ENCODE assay signal across 23 cellular contexts in genomic region chr7:27128034-27128433, GRCh38. TPM values are rescaled to one million over a fixed set of nuclear protein-coding genes. Genes with fewer than 3 reads are reported as not detected.
DNase-seq lines count a peak whose midpoint lies in the region; ATAC-seq, FAIRE-seq and TF ChIP-seq lines count a peak whose summit lies in the region.
"Had no signal": no experiment of that assay in that cellular context is flagged by ENCODE, and none has a peak within 500 bp of the region (broad histone marks: within the 10 kb centered on the region; RNA-seq: fewer than 3 reads in every experiment).

No MANE protein-coding gene starts in this region.

- H2BK5ac ChIP-seq in H1 (ENCODE audit: low read depth, low read length) = no peak overlapping the region

- no peaks in the 10 kb centered on the region for H3K79me2 ChIP-seq in H1 (ENCODE audit: control insufficient read depth in 1 of 2, insufficient read depth in 2 of 2, low read length in 2 of 2)

- H4K91ac ChIP-seq in H1 (replicated peaks; ENCODE audit: insufficient read length, low read length) = no peak overlapping the region

- H2BK15ac ChIP-seq in H1 (ENCODE audit: low read length) = no peak overlapping the region

- H4K8ac ChIP-seq in H1 (ENCODE audit: extremely low read depth, insufficient read depth, low read length) = no peak overlapping the region

- FAIRE-seq in H1 (lab: Jason Lieb, UNC) = no peak
- FAIRE-seq: GM18507 had no signal

- peaks cover 0 to 3% of the 10 kb centered on the region in 2 donors for H3K4me1 Mint-ChIP-seq in natural killer cell treated with Interleukin-12 subunit alpha and Interleukin-12 subunit beta and Interleukin-15 and Interleukin-18, amount 100 ng/mL, for 72 hours (ENCODE audit: low read depth in 2 of 2)
- H3K4me1 Mint-ChIP-seq: activated naive CD4-positive, alpha-beta T cell treated with anti-CD3 and anti-CD28 coated beads, Interleukin-2, amount 50 U/mL, for 24 hours had no signal

- DNase-seq in LHCN-M2 (ENCODE audit: low read depth) (peak; percentile 76), H1 (ENCODE audit: low read depth in 1 of 2, low spot score in 2 of 2) (no peak), transverse colon (no peak), mucosa of gallbladder (ENCODE audit: low spot score) (no peak)
- DNase-seq in activated effector memory CD4-positive, alpha-beta T cell treated with Interleukin-2 at 50 U/mL for 16 hours = no peak
- DNase-seq in natural killer cell treated with Interleukin-12 subunit alpha and Interleukin-12 subunit beta and Interleukin-15 and Interleukin-18, amount 100 ng/mL, for 72 hours (ENCODE audit: low spot score) = no peak
- DNase-seq: activated CD4-positive, alpha-beta T cell treated with anti-CD3 and anti-CD28 coated beads, Interleukin-2, amount 50 U/mL, for 1 hour; caudate nucleus; effector memory CD8-positive, alpha-beta T cell; foreskin fibroblast; Karpas-422; left cardiac atrium; NCI-H1105 treated with DMSO at 0.1 percent for 48 hours; NCI-H2171 treated with DMSO at 0.1 percent for 48 hours; NCI-H748 treated with DMSO at 0.1 percent for 48 hours; spleen; tibial artery had no signal

- peaks cover 24 to 50% of the 10 kb centered on the region in 2 donors for H3K27me3 Mint-ChIP-seq in natural killer cell treated with Interleukin-12 subunit alpha and Interleukin-12 subunit beta and Interleukin-15 and Interleukin-18, amount 100 ng/mL, for 72 hours

- POLR2A ChIA-PET in H1 (lab: Charles Lee; ENCODE audit: partially characterized antibody) = no interaction called here

- no peak overlapping the region for H3K4me2 ChIP-seq in H1 (ENCODE audit: insufficient read depth in 1 of 2, low read depth in 2 of 2, low read length in 2 of 2)
- H3K4me2 ChIP-seq: BLaER1 had no signal

- H2BK120ac ChIP-seq in H1 (replicated peaks; ENCODE audit: low read depth, low read length) = no peak overlapping the region

- H3K23ac ChIP-seq in H1 (ENCODE audit: insufficient read length) = no peak overlapping the region

- no peaks in the 10 kb centered on the region for H3K9me3 Mint-ChIP-seq in natural killer cell treated with Interleukin-12 subunit alpha and Interleukin-12 subunit beta and Interleukin-15 and Interleukin-18, amount 100 ng/mL, for 72 hours
- H3K9me3 Mint-ChIP-seq: activated naive CD4-positive, alpha-beta T cell treated with anti-CD3 and anti-CD28 coated beads, Interleukin-2, amount 50 U/mL, for 24 hours; effector memory CD8-positive, alpha-beta T cell had no signal

- H3K79me1 ChIP-seq in H1 (ENCODE audit: low read depth, low read length) = no peaks in the 10 kb centered on the region

- no peak overlapping the region for H3K4me3 Mint-ChIP-seq in natural killer cell treated with Interleukin-12 subunit alpha and Interleukin-12 subunit beta and Interleukin-15 and Interleukin-18, amount 100 ng/mL, for 72 hours
- H3K4me3 Mint-ChIP-seq: activated naive CD4-positive, alpha-beta T cell treated with anti-CD3 and anti-CD28 coated beads, Interleukin-2, amount 50 U/mL, for 24 hours had no signal

- CTCF ChIA-PET in H1 (lab: Charles Lee; ENCODE audit: partially characterized antibody) = interaction anchor here (0.9 to 2.3 kb wide), 7 partner anchors 8 to 33 kb away, joined by 3 to 10 read pairs (median 4); partner anchors contain the start of gene HOXA5

- no peak overlapping the region for H2BK20ac ChIP-seq in H1 (ENCODE audit: low read length)

- no peak overlapping the region for H2BK12ac ChIP-seq in H1 (ENCODE audit: low read depth, low read length)

- no peak overlapping the region for H2AK5ac ChIP-seq in H1 (ENCODE audit: low read depth, low read length)

- TF ChIP-seq RAD21 in H1 (IDR thresholded peaks at IDR 0.05 in 1 of 2, conservative IDR thresholded peaks at IDR 0.05 in 1 of 2; ENCODE audit: low read depth in 2 of 2, low read length in 2 of 2) = no peak

- TF ChIP-seq EP300 in H1 (IDR thresholded peaks at IDR 0.05; ENCODE audit: borderline replicate concordance in 1 of 2, low read depth in 2 of 2, low read length in 2 of 2) (no peak), transverse colon (IDR thresholded peaks at IDR 0.05; ENCODE audit: low read depth) (no peak)

- intact Hi-C loops in transverse colon (cut with DNase I; ENCODE audit: low total_unique reads) = loop anchor here (2.0 kb wide), 1 partner anchor 29 kb away; no protein-coding TSS in a partner anchor

- H3K36me3 ChIP-seq in H1 (ENCODE audit: control insufficient read depth in 2 of 4, insufficient read depth in 4 of 4, low read length in 3 of 4) = peaks cover 0 to 12% (median 0%) of the 10 kb centered on the region in 4 experiments; a peak in 2 of 8 replicates
- peaks cover 4% of the 10 kb centered on the region for H3K36me3 ChIP-seq in muscle layer of colon (ENCODE audit: insufficient read depth, low read length)
- H3K36me3 ChIP-seq in transverse colon = no peaks in the 10 kb centered on the region
- H3K36me3 ChIP-seq: BLaER1, spleen, tibial artery had no signal

- no peak overlapping the region for H2AFZ ChIP-seq in H1 (ENCODE audit: low read length)

- H3K27ac ChIP-seq in H1 (ENCODE audit: low read depth, low read length) (no peak overlapping the region), muscle layer of colon (ENCODE audit: low read depth, low read length) (peak overlapping the region; percentile 51), transverse colon (peak overlapping the region; percentile 94 to 99 (median 96))
- H3K27ac ChIP-seq: BLaER1, spleen, tibial artery had no signal

- peaks cover 4% of the 10 kb centered on the region; the same call in 1 of the 2 replicates for H3K23me2 ChIP-seq in H1 (ENCODE audit: low read depth, low read length)

- H3K4me1 ChIP-seq in H1 (replicated peaks in 1 of 4; ENCODE audit: control insufficient read depth in 3 of 4, insufficient read depth in 4 of 4, low read length in 3 of 4) (peaks cover 0 to 6% (median 2%) of the 10 kb centered on the region in 4 experiments; a peak in 4 of 7 replicates), muscle layer of colon (ENCODE audit: insufficient read depth, low read length) (peaks cover 74% of the 10 kb centered on the region), transverse colon (peaks cover 42 to 90% (median 83%) of the 10 kb centered on the region in 4 donors)
- H3K4me1 ChIP-seq: BLaER1 had no signal

- H3K27me3 ChIP-seq in H1 (replicated peaks in 1 of 4; ENCODE audit: control insufficient read depth in 3 of 4, extremely low read depth in 1 of 4, insufficient read depth in 3 of 4, low read length in 3 of 4) (peaks cover 99 to 100% (median 100%) of the 10 kb centered on the region in 4 experiments), muscle layer of colon (ENCODE audit: control insufficient read depth in 1 of 2, insufficient read depth in 2 of 2, low read length in 2 of 2) (no peaks in the 10 kb centered on the region), transverse colon (no peaks in the 10 kb centered on the region)
- H3K27me3 ChIP-seq: BLaER1, tibial artery had no signal

- H3K56ac ChIP-seq in H1 (replicated peaks; ENCODE audit: insufficient read length, low read depth, low read length) = no peak overlapping the region

- no peak overlapping the region for H3K27ac Mint-ChIP-seq in natural killer cell treated with Interleukin-12 subunit alpha and Interleukin-12 subunit beta and Interleukin-15 and Interleukin-18, amount 100 ng/mL, for 72 hours
- H3K27ac Mint-ChIP-seq: activated naive CD4-positive, alpha-beta T cell treated with anti-CD3 and anti-CD28 coated beads, Interleukin-2, amount 50 U/mL, for 24 hours; effector memory CD8-positive, alpha-beta T cell had no signal

- H3K9ac ChIP-seq in H1 (replicated peaks in 1 of 4; ENCODE audit: extremely low read depth in 1 of 4, low read depth in 3 of 4, low read length in 3 of 4) (no peak overlapping the region), muscle layer of colon (ENCODE audit: low read length) (no peak overlapping the region)
- H3K9ac ChIP-seq: BLaER1 had no signal

- TF ChIP-seq POLR2A in H1 (IDR thresholded peaks at IDR 0.05; ENCODE audit: control extremely low read depth in 1 of 2, low read depth in 2 of 2, low read length in 2 of 2) = no peak
- no peak for TF ChIP-seq POLR2A in transverse colon (IDR thresholded peaks at IDR 0.05)

- peaks cover 24 to 37% of the 10 kb centered on the region in 2 experiments for H4K20me1 ChIP-seq in H1 (replicated peaks in 1 of 2; ENCODE audit: control insufficient read depth in 1 of 2, insufficient read depth in 2 of 2, low read length in 2 of 2)
- H4K20me1 ChIP-seq: BLaER1 had no signal

- no peak overlapping the region for H3K4ac ChIP-seq in H1 (replicated peaks; ENCODE audit: insufficient read length, low read depth, low read length)

- H3K9me3 ChIP-seq in H1 (ENCODE audit: insufficient read depth in 2 of 2, low read depth in 1 of 2, low read length in 1 of 2) (peaks cover 0 to 4% of the 10 kb centered on the region in 2 experiments; a peak in 1 of 4 replicates), muscle layer of colon (ENCODE audit: low read length) (no peaks in the 10 kb centered on the region), transverse colon (no peaks in the 10 kb centered on the region)
- H3K9me3 ChIP-seq: HAP-1, mucosa of descending colon, spleen, tibial artery had no signal

- no peak overlapping the region for H3K14ac ChIP-seq in H1 (ENCODE audit: insufficient read length)

- no peaks in the 10 kb centered on the region for H3K36me3 Mint-ChIP-seq in natural killer cell treated with Interleukin-12 subunit alpha and Interleukin-12 subunit beta and Interleukin-15 and Interleukin-18, amount 100 ng/mL, for 72 hours
- H3K36me3 Mint-ChIP-seq: activated naive CD4-positive, alpha-beta T cell treated with anti-CD3 and anti-CD28 coated beads, Interleukin-2, amount 50 U/mL, for 24 hours had no signal

- 51% methylated on average over 2 of the region's 2 CpGs; no CpG with 5 or more reads in 1 of the 2 experiments for WGBS in H1 (ENCODE audit: extremely low coverage in 1 of 2, insufficient coverage in 1 of 2, insufficient read length in 1 of 2, insufficient replicate concordance in 2 of 2, low coverage in 1 of 2, low lambda C conversion rate in 2 of 2, missing lambda C conversion rate in 1 of 2), 2 experiments
- 43% methylated on average over 2 of the region's 2 CpGs; no CpG with 5 or more reads in 1 of the 2 donors for WGBS in transverse colon (ENCODE audit: low coverage in 1 of 2), 2 donors

- in situ Hi-C loops in transverse colon (cut with MboI; ENCODE audit: low pct_ligation_motif_present in 1 of 4, low pct_unique_long_range_greater_than_20kb in 1 of 4, low sequenced_read_pairs in 3 of 4) = no loop called here

- H3K4me3 ChIP-seq in H1 (ENCODE audit: extremely low read depth in 1 of 4, insufficient read depth in 2 of 4, low read depth in 3 of 4, low read length in 4 of 4) (no peak overlapping the region), muscle layer of colon (ENCODE audit: low read depth in 1 of 2, low read length in 2 of 2) (no peak overlapping the region), transverse colon (no peak overlapping the region)
- H3K4me3 ChIP-seq: BLaER1, HAP-1, mucosa of descending colon, tibial artery had no signal

- no peak overlapping the region for H3K18ac ChIP-seq in H1 (ENCODE audit: extremely low read depth, low read length)

- H4K5ac ChIP-seq in H1 (ENCODE audit: insufficient read length, low read depth, low read length) = no peak overlapping the region

- TF ChIP-seq CTCF in H1 (IDR thresholded peaks at IDR 0.05; ENCODE audit: control extremely low read depth in 1 of 3, insufficient read depth in 1 of 3, low read depth in 1 of 3, low read length in 3 of 3) (no peak), transverse colon (IDR thresholded peaks at IDR 0.05) (no peak)

- no peak for ATAC-seq in natural killer cell treated with Interleukin-12 subunit alpha and Interleukin-12 subunit beta and Interleukin-15 and Interleukin-18, amount 100 ng/mL, for 72 hours
- ATAC-seq: effector memory CD8-positive, alpha-beta T cell; left cardiac atrium; mucosa of descending colon had no signal

RNA-seq across cellular contexts. Expression of gene HOXA4, which starts 2.5 kb away (rescaled TPM):
- total RNA-seq in LHCN-M2 (2014; rRNA removed) = 7.5 and 8.9 TPM in 2 replicates
- polyA plus RNA-seq in LHCN-M2 (2012) = 12.2 TPM
- not detected in 2 replicates for total RNA-seq in H1 (2021; fragmentation: NEBNext Ultra II Directional; extraction: Animal tissue kit (Norgen Biotek cat#: 25700))
- polyA plus RNA-seq in H1 (2011; rRNA removed) = not detected in 2 replicates
- not detected for polyA plus RNA-seq in H1 (2011; cell fraction: cytosol; rRNA removed)
- not detected for polyA plus RNA-seq in H1 (2011; cell fraction: nucleus; rRNA removed)
- not detected in 4 replicates for polyA plus RNA-seq in H1 (2012, experiment 1 of 2)
- polyA plus RNA-seq in H1 (2012, experiment 2 of 2) = not detected
- polyA plus RNA-seq in H1 (2013, experiment 1 of 2) = not detected
- not detected for polyA plus RNA-seq in H1 (2013, experiment 2 of 2)
- not detected in 2 replicates for polyA minus RNA-seq in H1 (2011; rRNA and poly(A)+ RNA removed)
- polyA minus RNA-seq in H1 (2011; cell fraction: cytosol; rRNA and poly(A)+ RNA removed) = not detected
- polyA minus RNA-seq in H1 (2011; cell fraction: nucleus; rRNA and poly(A)+ RNA removed) = not detected
- total RNA-seq in transverse colon = 10 to 100 TPM in 2 of 4 donors, 1 to 10 TPM in 2; 3.5 to 42.4 (median 10.6) TPM
- under 1 TPM in 1 of 2 donors, not detected in 1; 0.55 TPM for total RNA-seq in natural killer cell treated with Interleukin-12 subunit alpha and Interleukin-12 subunit beta and Interleukin-15 and Interleukin-18, amount 100 ng/mL, for 72 hours
- total RNA-seq in mucosa of gallbladder = 2.3 TPM

RNA-seq across cellular contexts. Expression of gene HOXA5, which starts 15.4 kb away (rescaled TPM):
- 8.6 and 9.4 TPM in 2 replicates for total RNA-seq in LHCN-M2 (2014; rRNA removed)
- polyA plus RNA-seq in LHCN-M2 (2012) = 3.2 TPM
- total RNA-seq in H1 (2021; fragmentation: NEBNext Ultra II Directional; extraction: Animal tissue kit (Norgen Biotek cat#: 25700)) = not detected in 2 replicates
- polyA plus RNA-seq in H1 (2011; rRNA removed) = not detected in 2 replicates
- polyA plus RNA-seq in H1 (2011; cell fraction: cytosol; rRNA removed) = not detected
- not detected for polyA plus RNA-seq in H1 (2011; cell fraction: nucleus; rRNA removed)
- polyA plus RNA-seq in H1 (2012, experiment 1 of 2) = not detected in 4 replicates
- not detected for polyA plus RNA-seq in H1 (2012, experiment 2 of 2)
- polyA plus RNA-seq in H1 (2013, experiment 1 of 2) = not detected
- polyA plus RNA-seq in H1 (2013, experiment 2 of 2) = not detected
- not detected in 2 replicates for polyA minus RNA-seq in H1 (2011; rRNA and poly(A)+ RNA removed)
- polyA minus RNA-seq in H1 (2011; cell fraction: cytosol; rRNA and poly(A)+ RNA removed) = not detected
- polyA minus RNA-seq in H1 (2011; cell fraction: nucleus; rRNA and poly(A)+ RNA removed) = not detected
- total RNA-seq in transverse colon = 10 to 100 TPM; 18.3 to 89.8 (median 31.6) TPM
- total RNA-seq in natural killer cell treated with Interleukin-12 subunit alpha and Interleukin-12 subunit beta and Interleukin-15 and Interleukin-18, amount 100 ng/mL, for 72 hours = under 1 TPM; 0.33 to 0.64 TPM
- 0.81 TPM for total RNA-seq in mucosa of gallbladder

RNA-seq across cellular contexts. Expression of gene HOXA6, which starts 19.5 kb away (rescaled TPM):
- total RNA-seq in LHCN-M2 (2014; rRNA removed) = 1.6 and 2.1 TPM in 2 replicates
- polyA plus RNA-seq in LHCN-M2 (2012) = 0.58 TPM
- total RNA-seq in H1 (2021; fragmentation: NEBNext Ultra II Directional; extraction: Animal tissue kit (Norgen Biotek cat#: 25700)) = not detected in 2 replicates
- polyA plus RNA-seq in H1 (2011; rRNA removed) = not detected in 2 replicates
- not detected for polyA plus RNA-seq in H1 (2011; cell fraction: cytosol; rRNA removed)
- not detected for polyA plus RNA-seq in H1 (2011; cell fraction: nucleus; rRNA removed)
- not detected in 4 replicates for polyA plus RNA-seq in H1 (2012, experiment 1 of 2)
- polyA plus RNA-seq in H1 (2012, experiment 2 of 2) = not detected
- polyA plus RNA-seq in H1 (2013, experiment 1 of 2) = not detected
- not detected for polyA plus RNA-seq in H1 (2013, experiment 2 of 2)
- polyA minus RNA-seq in H1 (2011; rRNA and poly(A)+ RNA removed) = not detected in 2 replicates
- polyA minus RNA-seq in H1 (2011; cell fraction: cytosol; rRNA and poly(A)+ RNA removed) = not detected
- not detected for polyA minus RNA-seq in H1 (2011; cell fraction: nucleus; rRNA and poly(A)+ RNA removed)
- 10 to 100 TPM; 12.9 to 27.8 (median 17.3) TPM for total RNA-seq in transverse colon
- total RNA-seq in natural killer cell treated with Interleukin-12 subunit alpha and Interleukin-12 subunit beta and Interleukin-15 and Interleukin-18, amount 100 ng/mL, for 72 hours = under 1 TPM in 1 of 2 donors, not detected in 1; 0.81 TPM
- total RNA-seq in mucosa of gallbladder = 0.29 TPM
- total RNA-seq: left cardiac atrium had no signal

RNA-seq across cellular contexts. Expression of gene HOXA3, which starts 24.3 kb away (rescaled TPM):
- 4.6 and 4.7 TPM in 2 replicates for total RNA-seq in LHCN-M2 (2014; rRNA removed)
- 1.8 TPM for polyA plus RNA-seq in LHCN-M2 (2012)
- total RNA-seq in H1 (2021; fragmentation: NEBNext Ultra II Directional; extraction: Animal tissue kit (Norgen Biotek cat#: 25700)) = not detected in 2 replicates
- not detected in 2 replicates for polyA plus RNA-seq in H1 (2011; rRNA removed)
- polyA plus RNA-seq in H1 (2011; cell fraction: cytosol; rRNA removed) = not detected
- polyA plus RNA-seq in H1 (2011; cell fraction: nucleus; rRNA removed) = not detected
- not detected in 4 replicates for polyA plus RNA-seq in H1 (2012, experiment 1 of 2)
- polyA plus RNA-seq in H1 (2012, experiment 2 of 2) = not detected
- polyA plus RNA-seq in H1 (2013, experiment 1 of 2) = not detected
- polyA plus RNA-seq in H1 (2013, experiment 2 of 2) = not detected
- polyA minus RNA-seq in H1 (2011; rRNA and poly(A)+ RNA removed) = not detected in 2 replicates
- polyA minus RNA-seq in H1 (2011; cell fraction: cytosol; rRNA and poly(A)+ RNA removed) = not detected
- not detected for polyA minus RNA-seq in H1 (2011; cell fraction: nucleus; rRNA and poly(A)+ RNA removed)
- total RNA-seq in transverse colon = 10 to 100 TPM; 14.1 to 27.3 (median 15.7) TPM
- not detected for total RNA-seq in natural killer cell treated with Interleukin-12 subunit alpha and Interleukin-12 subunit beta and Interleukin-15 and Interleukin-18, amount 100 ng/mL, for 72 hours
- 1.8 TPM for total RNA-seq in mucosa of gallbladder

RNA-seq across cellular contexts. Expression of gene HOXA2, which starts 25.6 kb away (rescaled TPM):
- 0.46 and 0.51 TPM in 2 replicates for total RNA-seq in LHCN-M2 (2014; rRNA removed)
- polyA plus RNA-seq in LHCN-M2 (2012) = 0.23 TPM
- total RNA-seq in H1 (2021; fragmentation: NEBNext Ultra II Directional; extraction: Animal tissue kit (Norgen Biotek cat#: 25700)) = not detected in 2 replicates
- polyA plus RNA-seq in H1 (2011; rRNA removed) = not detected in 2 replicates
- polyA plus RNA-seq in H1 (2011; cell fraction: cytosol; rRNA removed) = not detected
- not detected for polyA plus RNA-seq in H1 (2011; cell fraction: nucleus; rRNA removed)
- not detected in 4 replicates for polyA plus RNA-seq in H1 (2012, experiment 1 of 2)
- polyA plus RNA-seq in H1 (2012, experiment 2 of 2) = not detected
- polyA plus RNA-seq in H1 (2013, experiment 1 of 2) = not detected
- not detected for polyA plus RNA-seq in H1 (2013, experiment 2 of 2)
- not detected in 2 replicates for polyA minus RNA-seq in H1 (2011; rRNA and poly(A)+ RNA removed)
- polyA minus RNA-seq in H1 (2011; cell fraction: cytosol; rRNA and poly(A)+ RNA removed) = not detected
- polyA minus RNA-seq in H1 (2011; cell fraction: nucleus; rRNA and poly(A)+ RNA removed) = not detected
- 10 to 100 TPM in 1 of 4 donors, 1 to 10 TPM in 3; 2.7 to 16.1 (median 5.2) TPM for total RNA-seq in transverse colon
- total RNA-seq in natural killer cell treated with Interleukin-12 subunit alpha and Interleukin-12 subunit beta and Interleukin-15 and Interleukin-18, amount 100 ng/mL, for 72 hours = not detected
- 0.52 TPM for total RNA-seq in mucosa of gallbladder
